10 cellular contexts compared by ENCODE assay signal in the genomic region with DNA sequence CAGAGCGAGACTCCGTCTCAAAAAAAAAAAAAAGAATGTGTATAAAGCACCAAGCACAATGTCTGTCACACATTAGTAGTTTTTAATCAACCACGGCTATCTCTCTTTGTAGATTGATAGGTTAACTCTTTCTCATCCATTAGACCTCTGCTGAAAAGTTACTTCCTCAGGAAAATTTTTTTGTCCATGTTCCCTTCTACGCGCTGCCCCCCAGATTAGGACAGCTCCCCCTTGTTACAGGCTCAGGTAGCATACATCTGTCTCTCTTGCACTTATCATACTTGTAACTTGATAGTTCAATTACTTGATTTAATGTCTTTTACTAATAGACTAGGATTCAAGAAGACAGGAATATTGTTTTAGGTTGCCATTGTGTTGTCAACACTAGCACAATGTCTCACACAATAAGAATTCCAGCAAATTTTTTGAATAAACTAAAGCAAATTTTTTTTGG. TPM values are rescaled to one million over a fixed set of nuclear protein-coding genes. Genes with fewer than 3 reads are reported as not detected.
DNase-seq lines count a peak whose midpoint lies in the region; ATAC-seq, FAIRE-seq and TF ChIP-seq lines count a peak whose summit lies in the region.
"Had no signal": no experiment of that assay in that cellular context is flagged by ENCODE, and none has a peak within 500 bp of the region (broad histone marks: within the 10 kb centered on the region; RNA-seq: fewer than 3 reads in every experiment).

No MANE protein-coding gene starts in this region.

- DNase-seq in Caco-2 (no peak), LHCN-M2 (ENCODE audit: low read depth) (peak; percentile 16), brain microvascular endothelial cell (no peak), natural killer cell (no peak), GM19239 (ENCODE audit: insufficient read length, low spot score) (no peak), COLO668 (lab: John Stamatoyannopoulos, UW; ENCODE audit: unreplicated experiment) (no peak), sciatic nerve (ENCODE audit: low spot score) (no peak), GDM1 (lab: John Stamatoyannopoulos, UW) (no peak)
- DNase-seq: anterior cingulate cortex, midbrain had no signal

- H3K4me3 ChIP-seq in Caco-2 (ENCODE audit: low read depth, low read length) (no peak overlapping the region), brain microvascular endothelial cell (ENCODE audit: low read depth, low read length) (peak overlapping the region; percentile 87)

- H3K36me3 ChIP-seq in Caco-2 (ENCODE audit: control insufficient read depth, insufficient read depth, low read length) (0 out of 2 replicates have a peak, but pooled peaks cover 3% of the 10 kb centered on the region), brain microvascular endothelial cell (replicated peaks) (peaks cover 4% of the 10 kb centered on the region)

- no peaks in the 10 kb centered on the region for H3K27me3 Mint-ChIP-seq in Caco-2 (ENCODE audit: insufficient read depth, unreplicated experiment)
- peaks cover 4 to 12% of the 10 kb centered on the region in 2 donors for H3K27me3 Mint-ChIP-seq in natural killer cell (ENCODE audit: low read depth in 2 of 2)

- H3K27me3 ChIP-seq in Caco-2 (replicated peaks; ENCODE audit: control insufficient read depth, insufficient read depth, low read length) (no peaks in the 10 kb centered on the region), brain microvascular endothelial cell (replicated peaks) (no peaks in the 10 kb centered on the region)

- H3K4me1 Mint-ChIP-seq in Caco-2 (ENCODE audit: low read depth, unreplicated experiment) (peaks cover 28% of the 10 kb centered on the region), natural killer cell (peaks cover 4 to 35% of the 10 kb centered on the region in 2 donors)

- ATAC-seq in natural killer cell (no peak), sciatic nerve (no peak)

- no peak for FAIRE-seq in GM19239 (lab: Jason Lieb, UNC)

- BruUV-seq in Caco-2 (replicated peaks; lab: Mats Ljungman, UMichigan), result no TSS peak

- H3K27ac ChIP-seq in brain microvascular endothelial cell, result no peak overlapping the region

- no peaks in the 10 kb centered on the region for H3K9me3 ChIP-seq in Caco-2

- no peaks in the 10 kb centered on the region; the same call in 1 of the 2 replicates for H3K4me1 ChIP-seq in Caco-2

- H3K4me3 Mint-ChIP-seq in Caco-2 (ENCODE audit: unreplicated experiment) (peak overlapping the region; percentile 94), natural killer cell (peak overlapping the region; percentile 81)

- CTCF ChIA-PET in Caco-2 (lab: Charles Lee), result no interaction called here

- in situ Hi-C loops in brain microvascular endothelial cell (cut with HindIII; ENCODE audit: low pct_ligation_motif_present, low sequenced_read_pairs), result no loop called here

- no peaks in the 10 kb centered on the region for H3K9me3 Mint-ChIP-seq in Caco-2 (ENCODE audit: unreplicated experiment)
- H3K9me3 Mint-ChIP-seq in natural killer cell, result no peaks in the 10 kb centered on the region

- POLR2A ChIA-PET in Caco-2 (lab: Charles Lee), result no interaction called here

- TF ChIP-seq CTCF in Caco-2 (IDR thresholded peaks at IDR 0.05; ENCODE audit: insufficient read depth in 1 of 2, low read depth in 1 of 2, low read length in 1 of 2, severe bottlenecking in 1 of 2, unreplicated experiment in 1 of 2) (no peak), brain microvascular endothelial cell (IDR thresholded peaks at IDR 0.05; ENCODE audit: low read depth, low read length, missing control alignments) (no peak), natural killer cell (IDR thresholded peaks at IDR 0.05) (no peak)

- no peak overlapping the region for H3K27ac Mint-ChIP-seq in Caco-2 (ENCODE audit: unreplicated experiment)
- no peak overlapping the region for H3K27ac Mint-ChIP-seq in natural killer cell

- H3K36me3 Mint-ChIP-seq in Caco-2 (ENCODE audit: insufficient read depth, unreplicated experiment) (peaks cover 36% of the 10 kb centered on the region), natural killer cell (peaks cover 10% of the 10 kb centered on the region)

- intact Hi-C loops in Caco-2 (cut with micrococcal nuclease; ENCODE audit: unreplicated experiment), result loop anchor here (10.0 kb wide), 1 partner anchor 1100 kb away; the partner anchor contains the start of gene RARS1
- intact Hi-C loops in natural killer cell (cut with micrococcal nuclease), result no loop called here
- intact Hi-C loops in sciatic nerve (cut with DNase I), result no loop called here

RNA-seq across cellular contexts. Expression of gene SPDL1, which starts 1.5 kb away (rescaled TPM):
- 57.8 and 60.0 TPM in 2 replicates for total RNA-seq in Caco-2 (2022)
- 117 and 154 TPM in 2 replicates for total RNA-seq in LHCN-M2 (2014; rRNA removed)
- 30.4 TPM for polyA plus RNA-seq in LHCN-M2 (2012)
- 10 to 100 TPM in 2 of 3 donors, 1 to 10 TPM in 1; 6.5 to 19.1 (median 10.2) TPM for total RNA-seq in natural killer cell
- 9.3 TPM for total RNA-seq in sciatic nerve

RNA-seq across cellular contexts. Expression of gene DOCK2, which starts 52.0 kb away (rescaled TPM):
- 0.09 TPM in 1 of 2 replicates, not detected in the other for total RNA-seq in Caco-2 (2022)
- 6.1 and 9.9 TPM in 2 replicates for total RNA-seq in LHCN-M2 (2014; rRNA removed)
- polyA plus RNA-seq in LHCN-M2 (2012), result 9.4 TPM
- 100 to 1,000 TPM; 317 to 361 (median 320) TPM for total RNA-seq in natural killer cell
- total RNA-seq in sciatic nerve, result 32.9 TPM
